30 cellular contexts compared by ENCODE assay signal in the genomic region with DNA sequence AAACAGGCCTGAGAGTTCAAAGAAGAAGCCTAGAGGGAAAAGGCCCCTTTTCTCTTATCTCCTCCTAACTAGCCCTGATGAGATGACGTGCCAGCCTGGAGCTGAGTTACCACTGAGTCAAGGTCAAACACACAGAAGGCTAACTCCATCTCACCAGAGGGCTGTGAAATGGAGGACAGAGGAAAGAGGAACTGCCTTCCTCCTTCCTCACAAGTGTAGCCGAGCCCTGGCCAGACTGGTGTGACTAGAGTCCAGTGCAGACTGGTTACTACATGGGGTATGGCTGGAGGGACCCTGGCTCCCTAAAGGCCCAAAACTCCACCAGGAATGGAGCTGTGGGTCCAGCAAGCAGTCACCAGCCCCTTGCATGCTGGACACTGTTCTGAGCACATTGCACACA.
"Had no signal": no experiment of that assay in that cellular context is flagged by ENCODE, and none has a peak within 500 bp of the region (broad histone marks: within the 10 kb centered on the region; RNA-seq: fewer than 3 reads in every experiment).

No MANE protein-coding gene starts in this region.

- H3K9me3 ChIP-seq: colonic mucosa, esophagus squamous epithelium had no signal

- H3K27ac ChIP-seq: colonic mucosa, epithelial cell of prostate, esophagus squamous epithelium, gastroesophageal sphincter, heart right ventricle, VCaP had no signal

- H3K36me3 Mint-ChIP-seq: activated naive CD8-positive, alpha-beta T cell had no signal

- H3K9me3 Mint-ChIP-seq: activated CD4-positive, alpha-beta memory T cell treated with anti-CD3 and anti-CD28 coated beads, Interleukin-2, amount 10 ng/mL, durations not matched to agents 7 days and 5 days; activated T-cell treated with anti-CD3 and anti-CD28 coated beads, Interleukin-2, amount 50 U/mL, for 24 hours; activated T-helper 17 cell treated with anti-CD3 and anti-CD28 coated beads, Interleukin-2, amount 50 U/mL, for 72 hours had no signal

- H3K4me1 Mint-ChIP-seq: activated CD4-positive, alpha-beta memory T cell treated with anti-CD3 and anti-CD28 coated beads, Interleukin-2, amount 10 ng/mL, durations not matched to agents 7 days and 5 days; activated CD4-positive, alpha-beta T cell treated with anti-CD3 and anti-CD28 coated beads, Interleukin-2, amount 10 ng/mL, durations not matched to agents 7 days and 5 days; activated T-helper 17 cell treated with anti-CD3 and anti-CD28 coated beads, Interleukin-2, amount 50 U/mL, for 72 hours; WTC11 had no signal

- H3K27me3 ChIP-seq: colonic mucosa, esophagus squamous epithelium, gastroesophageal sphincter, heart right ventricle had no signal

- H3K36me3 ChIP-seq: colonic mucosa, esophagus squamous epithelium, gastroesophageal sphincter, heart right ventricle had no signal

- FAIRE-seq: astrocyte, endometrium, endothelial cell of umbilical vein had no signal

- H3K27ac Mint-ChIP-seq: activated CD4-positive, alpha-beta memory T cell treated with anti-CD3 and anti-CD28 coated beads, Interleukin-2, amount 10 ng/mL, durations not matched to agents 7 days and 5 days; activated CD4-positive, alpha-beta T cell treated with anti-CD3 and anti-CD28 coated beads, Interleukin-2, amount 10 ng/mL, durations not matched to agents 7 days and 5 days; activated naive CD8-positive, alpha-beta T cell; activated T-cell treated with anti-CD3 and anti-CD28 coated beads, Interleukin-2, amount 50 U/mL, for 24 hours; activated T-helper 17 cell treated with anti-CD3 and anti-CD28 coated beads, Interleukin-2, amount 50 U/mL, for 72 hours; WTC11 had no signal

- H3K4me1 ChIP-seq: colonic mucosa, esophagus squamous epithelium, gastroesophageal sphincter, heart right ventricle had no signal

- H3K4me3 Mint-ChIP-seq: activated CD4-positive, alpha-beta memory T cell treated with anti-CD3 and anti-CD28 coated beads, Interleukin-2, amount 10 ng/mL, durations not matched to agents 7 days and 5 days; activated CD4-positive, alpha-beta T cell treated with anti-CD3 and anti-CD28 coated beads, Interleukin-2, amount 10 ng/mL, durations not matched to agents 7 days and 5 days; activated naive CD8-positive, alpha-beta T cell; activated T-cell treated with anti-CD3 and anti-CD28 coated beads, Interleukin-2, amount 50 U/mL, for 24 hours; activated T-helper 17 cell treated with anti-CD3 and anti-CD28 coated beads, Interleukin-2, amount 50 U/mL, for 72 hours; WTC11 had no signal

- H3K4me3 ChIP-seq: colonic mucosa, esophagus squamous epithelium, gastroesophageal sphincter, heart right ventricle had no signal

- DNase-seq: activated CD4-positive, alpha-beta memory T cell treated with anti-CD3 and anti-CD28 coated beads, Interleukin-2, amount 10 ng/mL, durations not matched to agents 7 days and 5 days; activated CD4-positive, alpha-beta T cell treated with anti-CD3 and anti-CD28 coated beads for 1 hour; activated CD4-positive, alpha-beta T cell treated with anti-CD3 and anti-CD28 coated beads for 4 hours; activated CD4-positive, alpha-beta T cell treated with anti-CD3 and anti-CD28 coated beads, Interleukin-2, amount 10 ng/mL, durations not matched to agents 7 days and 5 days; activated CD4-positive, alpha-beta T cell treated with anti-CD3 and anti-CD28 coated beads, Interleukin-2, amount 50 U/mL, for 4 hours; activated CD8-positive, alpha-beta memory T cell treated with anti-CD3 and anti-CD28 coated beads, Interleukin-2, amount 50 U/mL, for 48 hours; activated effector memory CD4-positive, alpha-beta T cell treated with Interleukin-2 at 50 U/mL for 16 hours; activated gamma-delta T cell treated with Interleukin-2 at 50 U/mL for 16 hours; activated naive CD4-positive, alpha-beta T cell treated with anti-CD3 and anti-CD28 coated beads, Interleukin-2, amount 50 U/mL, for 16 hours; activated naive CD4-positive, alpha-beta T cell treated with Interleukin-2 at 50 U/mL for 16 hours; activated T-cell treated with anti-CD3 and anti-CD28 coated beads for 4 hours; activated T-cell treated with anti-CD3 and anti-CD28 coated beads, Interleukin-2, amount 50 U/mL, for 24 hours; amniotic stem cell; anterior cingulate cortex; caudate nucleus; colonic mucosa; effector CD8-positive, alpha-beta T cell; esophagus squamous epithelium; foreskin melanocyte; heart right ventricle; T-helper 2 cell had no signal

- ATAC-seq: activated T-helper 17 cell treated with anti-CD3 and anti-CD28 coated beads, Interleukin-2, amount 50 U/mL, for 72 hours; gastroesophageal sphincter; heart right ventricle; WTC11 had no signal
